Comparison of ENCODE assay signal across 10 cellular contexts in genomic region chr11:89061839-89062238, GRCh38. TPM values are rescaled to one million over a fixed set of nuclear protein-coding genes. Genes with fewer than 3 reads are reported as not detected.
A peak's percentile ranks its signal among the peaks of the same experiment; 100 is the strongest.
DNase-seq lines count a peak whose midpoint lies in the region; FAIRE-seq and TF ChIP-seq lines count a peak whose summit lies in the region.
"Not testable (repeated sequence)": the region's sequence is repeated elsewhere in the genome, so short reads cannot be mapped to it uniquely, and the experiment has no call there.
"Had no signal": no experiment of that assay in that cellular context is flagged by ENCODE, and none has a peak within 500 bp of the region (broad histone marks: within the 10 kb centered on the region; RNA-seq: fewer than 3 reads in every experiment).

No MANE protein-coding gene starts in this region.

- POLR2A ChIA-PET in SK-N-SH (lab: Yijun Ruan, JAX); endothelial cell of umbilical vein (lab: Charles Lee): not testable (repeated sequence)

- peaks cover 42% of the 10 kb centered on the region for H3K27me3 Mint-ChIP-seq in brain

- not testable (repeated sequence) for H3K9me3 Mint-ChIP-seq in brain

- DNase-seq in ELR (ENCODE audit: low read depth), result peak; percentile 4
- DNase-seq in SK-N-SH, result not testable (repeated sequence)
- DNase-seq in endothelial cell of umbilical vein (ENCODE audit: low read depth, low spot score), result peak; percentile 4
- DNase-seq in cardiac muscle cell (ENCODE audit: low read depth in 1 of 2, low spot score in 1 of 2), result peak; percentile 11 to 59
- DNase-seq in mesenchymal stem cell, result peak; percentile 3

- H3K4ac ChIP-seq in mesenchymal stem cell (ENCODE audit: low read depth in 1 of 2, low read length in 2 of 2), result not testable (repeated sequence)

- not testable (repeated sequence) for H3K9me2 ChIP-seq in SK-N-SH

- CTCF ChIA-PET in SK-N-SH (lab: Yijun Ruan, JAX); endothelial cell of umbilical vein (lab: Charles Lee): not testable (repeated sequence)

- H3K9me3 ChIP-seq in SK-N-SH; endothelial cell of umbilical vein (replicated peaks; ENCODE audit: control insufficient read depth, insufficient read depth, low read length); cardiac muscle cell (ENCODE audit: low read depth); mesenchymal stem cell (ENCODE audit: control insufficient read depth, low read length): not testable (repeated sequence)

- not testable (repeated sequence) for TF ChIP-seq RAD21 in Ishikawa (IDR thresholded peaks at IDR 0.05; ENCODE audit: low read depth); SK-N-SH (IDR thresholded peaks at IDR 0.05; ENCODE audit: low read length)

- not testable (repeated sequence) for H3K4me2 ChIP-seq in SK-N-SH; endothelial cell of umbilical vein (ENCODE audit: insufficient read depth, low read length); mesenchymal stem cell (ENCODE audit: low read length, poor library complexity, severe bottlenecking)

- not testable (repeated sequence) for H3K79me2 ChIP-seq in SK-N-SH (ENCODE audit: insufficient read depth); endothelial cell of umbilical vein (ENCODE audit: control insufficient read depth, insufficient read depth, low read length)

- not testable (repeated sequence) for H3K4me3 ChIP-seq in SK-N-SH (ENCODE audit: low read depth in 2 of 2, low read length in 1 of 2); endothelial cell of umbilical vein (replicated peaks in 1 of 3; ENCODE audit: insufficient read depth in 1 of 3, low read depth in 1 of 3, low read length in 3 of 3); cardiac muscle cell; mesenchymal stem cell (ENCODE audit: insufficient read depth in 1 of 2, low read depth in 1 of 2, low read length in 2 of 2)

- TF ChIP-seq EP300 in Ishikawa (IDR thresholded peaks at IDR 0.05; ENCODE audit: borderline replicate concordance); SK-N-SH (IDR thresholded peaks at IDR 0.05; ENCODE audit: borderline replicate concordance in 1 of 2, low read depth in 1 of 2, low read length in 1 of 2): not testable (repeated sequence)

- H2BK15ac ChIP-seq in mesenchymal stem cell (ENCODE audit: low read depth, poor library complexity, severe bottlenecking), result not testable (repeated sequence)

- not testable (repeated sequence) for FAIRE-seq in endothelial cell of umbilical vein (lab: Jason Lieb, UNC)

- not testable (repeated sequence) for H3F3A ChIP-seq in SK-N-SH (replicated peaks; ENCODE audit: insufficient read depth)

- not testable (repeated sequence) for H2BK12ac ChIP-seq in mesenchymal stem cell (ENCODE audit: low read length in 2 of 2)

- not testable (repeated sequence) for H4K91ac ChIP-seq in mesenchymal stem cell (ENCODE audit: low read length)

- H2AK5ac ChIP-seq in mesenchymal stem cell (ENCODE audit: low read length, severe bottlenecking), result not testable (repeated sequence)

- not testable (repeated sequence) for H4K8ac ChIP-seq in mesenchymal stem cell (ENCODE audit: low read length)

- not testable (repeated sequence) for H3K9me1 ChIP-seq in endothelial cell of umbilical vein (replicated peaks; ENCODE audit: control insufficient read depth, extremely low read depth, insufficient read depth, low read length)

- intact Hi-C loops in endothelial cell of umbilical vein (cut with micrococcal nuclease), result not testable (repeated sequence)

- H3K14ac ChIP-seq in mesenchymal stem cell (ENCODE audit: low read length in 2 of 2), result not testable (repeated sequence)

- TF ChIP-seq CTCF in SK-N-SH (IDR thresholded peaks at IDR 0.05); brain (conservative IDR thresholded peaks at IDR 0.05); endothelial cell of umbilical vein (IDR thresholded peaks at IDR 0.05; ENCODE audit: extremely low read depth in 1 of 2, insufficient read depth in 1 of 2, low read depth in 1 of 2, low read length in 2 of 2); cardiac muscle cell (IDR thresholded peaks at IDR 0.05; ENCODE audit: low read depth, low read length): not testable (repeated sequence)

- not testable (repeated sequence) for H3K79me1 ChIP-seq in mesenchymal stem cell (replicated peaks; ENCODE audit: low read length, poor library complexity, severe bottlenecking)

- dilution Hi-C loops in endothelial cell of umbilical vein (cut with MboI; ENCODE audit: extremely low pct_ligation_motif_present, low sequenced_read_pairs), result not testable (repeated sequence)

- H3K36me3 Mint-ChIP-seq in brain, result not testable (repeated sequence)

- H3K23ac ChIP-seq in mesenchymal stem cell (ENCODE audit: low read length in 2 of 2), result not testable (repeated sequence)

- H3K9ac ChIP-seq in SK-N-SH; endothelial cell of umbilical vein (replicated peaks; ENCODE audit: extremely low read depth, insufficient read depth, low read length); mesenchymal stem cell (ENCODE audit: low read length): not testable (repeated sequence)

- not testable (repeated sequence) for H3K4me1 ChIP-seq in SK-N-SH (ENCODE audit: control insufficient read depth in 1 of 2, insufficient read depth in 2 of 2, low read depth in 1 of 2, low read length in 1 of 2); endothelial cell of umbilical vein (ENCODE audit: control insufficient read depth, extremely low read depth, insufficient read depth, low read length); cardiac muscle cell (ENCODE audit: low read depth); mesenchymal stem cell (ENCODE audit: control insufficient read depth, insufficient read depth, low read depth, low read length)

- TF ChIP-seq POLR2A in endothelial cell of umbilical vein (IDR thresholded peaks at IDR 0.05; ENCODE audit: low read depth, low read length), result not testable (repeated sequence)

- H3K27me3 ChIP-seq in SK-N-SH (ENCODE audit: insufficient read depth) (peaks cover 11% of the 10 kb centered on the region; the same call in 1 of the 2 replicates), endothelial cell of umbilical vein (ENCODE audit: control insufficient read depth in 2 of 2, insufficient read depth in 2 of 2, low read length in 2 of 2) (peaks cover 18 to 21% of the 10 kb centered on the region in 2 experiments), cardiac muscle cell (peaks cover 52% of the 10 kb centered on the region), mesenchymal stem cell (ENCODE audit: control insufficient read depth in 1 of 2, insufficient read depth in 1 of 2, low read length in 2 of 2) (peaks cover 24 to 43% of the 10 kb centered on the region in 2 experiments)

- not testable (repeated sequence) for H2BK120ac ChIP-seq in mesenchymal stem cell (ENCODE audit: low read depth, low read length)

- H3K18ac ChIP-seq in mesenchymal stem cell (ENCODE audit: low read depth in 1 of 2, low read length in 2 of 2), result not testable (repeated sequence)

- peak overlapping the region in 2 of 5 experiments; percentile 86 to 92 for H3K27ac Mint-ChIP-seq in brain

- H3K36me3 ChIP-seq in SK-N-SH (replicated peaks in 1 of 2; ENCODE audit: control insufficient read depth in 1 of 2, insufficient read depth in 2 of 2, low read length in 1 of 2); endothelial cell of umbilical vein (ENCODE audit: control insufficient read depth in 2 of 2, extremely low read depth in 1 of 2, insufficient read depth in 2 of 2, low read length in 2 of 2); cardiac muscle cell; mesenchymal stem cell (ENCODE audit: control insufficient read depth in 1 of 2, insufficient read depth in 2 of 2, low read depth in 1 of 2, low read length in 2 of 2): not testable (repeated sequence)

- not testable (repeated sequence) for H4K20me1 ChIP-seq in SK-N-SH (ENCODE audit: insufficient read depth); endothelial cell of umbilical vein (replicated peaks; ENCODE audit: control insufficient read depth, extremely low read depth, insufficient read depth, low read length)

- H3K27ac ChIP-seq in SK-N-SH (ENCODE audit: low read depth in 2 of 2, low read length in 1 of 2); endothelial cell of umbilical vein (ENCODE audit: insufficient read depth, low read depth, low read length); cardiac muscle cell; mesenchymal stem cell (ENCODE audit: low read length, poor library complexity, severe bottlenecking): not testable (repeated sequence)

- BruUV-seq in endothelial cell of umbilical vein (replicated peaks; lab: Mats Ljungman, UMichigan), result not testable (repeated sequence)

- H2AFZ ChIP-seq in SK-N-SH (ENCODE audit: low read depth); endothelial cell of umbilical vein (ENCODE audit: low read depth, low read length); mesenchymal stem cell (ENCODE audit: low read depth, low read length): not testable (repeated sequence)

- H2BK5ac ChIP-seq in mesenchymal stem cell (ENCODE audit: low read depth, low read length, poor library complexity, severe bottlenecking), result not testable (repeated sequence)

- H3K4me3 Mint-ChIP-seq in brain, result peak overlapping the region; percentile 67 to 90 (median 85)

- 36% methylated on average over 5 of the region's 5 CpGs for WGBS in SK-N-SH (ENCODE audit: low lambda C conversion rate)
- 78% methylated on average over 2 of the region's 5 CpGs for WGBS in mesenchymal stem cell

- peaks cover 50% of the 10 kb centered on the region for H3K4me1 Mint-ChIP-seq in brain

RNA-seq across cellular contexts. Expression of gene GRM5, which starts 3.9 kb away (rescaled TPM):
- not detected in 2 replicates for polyA plus RNA-seq in SK-N-SH (2012; rRNA removed)
- not detected in 2 replicates for polyA plus RNA-seq in SK-N-SH (2012; cell fraction: cytosol; rRNA removed)
- polyA plus RNA-seq in SK-N-SH (2012; cell fraction: nucleus; rRNA removed), result not detected in 2 replicates
- 1.1 TPM for polyA plus RNA-seq in brain (ENCODE audit: insufficient read depth, low read depth, low replicate concordance)
- total RNA-seq in endothelial cell of umbilical vein, result 0.11 and 0.28 TPM in 2 replicates
- polyA plus RNA-seq in endothelial cell of umbilical vein, result 0.10 TPM in 2 replicates
- 0.03 TPM in 2 replicates for polyA plus RNA-seq in endothelial cell of umbilical vein (2011; cell fraction: cytosol; rRNA removed)
- polyA plus RNA-seq in endothelial cell of umbilical vein (2011; cell fraction: nucleus; rRNA removed), result 0.34 and 0.42 TPM in 2 replicates
- polyA plus RNA-seq in endothelial cell of umbilical vein (2012), result 0.13 TPM in 1 of 2 replicates, not detected in the other
- 1.6 and 2.3 TPM in 2 replicates for polyA minus RNA-seq in endothelial cell of umbilical vein
- not detected for polyA minus RNA-seq in endothelial cell of umbilical vein (2011; cell fraction: cytosol; rRNA and poly(A)+ RNA removed)
- 3.2 and 4.2 TPM in 2 replicates for polyA minus RNA-seq in endothelial cell of umbilical vein (2011; cell fraction: nucleus; rRNA and poly(A)+ RNA removed)
- 0.06 TPM in 1 of 2 replicates, not detected in the other for total RNA-seq in cardiac muscle cell
- not detected in 2 replicates for polyA plus RNA-seq in cardiac muscle cell
- polyA plus RNA-seq in mesenchymal stem cell (2013, experiment 1 of 2), result 0.04 TPM
- polyA plus RNA-seq in mesenchymal stem cell (2013, experiment 2 of 2), result 0.04 TPM
- total RNA-seq: CD4-positive, alpha-beta T cell; OCI-LY7; RPMI7951 had no signal
